In genomic region chr1:152036316-152037216, GRCh38 we compare ENCODE assay signal across 7 cellular contexts. TPM values are rescaled to one million over a fixed set of nuclear protein-coding genes. Genes with fewer than 3 reads are reported as not detected.
DNase-seq lines count a peak whose midpoint lies in the region; ATAC-seq and TF ChIP-seq lines count a peak whose summit lies in the region.

Gene S100A11 (minus strand): TSS chr1:152037004. CDS start chr1:152036915, 89 bp downstream.

- H3K9me3 Mint-ChIP-seq in activated naive CD4-positive, alpha-beta T cell treated with anti-CD3 and anti-CD28 coated beads for 36 hours: no peaks in the 10 kb centered on the region

- H3K27ac ChIP-seq in SK-N-MC: 0 out of 2 replicates have a peak within 1 kb of the TSS, but pooled peaks have one; percentile 21
- peak within 1 kb of the TSS; percentile 45 to 89 (median 86) for H3K27ac ChIP-seq in gastroesophageal sphincter
- H3K27ac ChIP-seq in thoracic aorta: peak within 1 kb of the TSS; percentile 91 to 95

- intact Hi-C loops in activated naive CD4-positive, alpha-beta T cell treated with anti-CD3 and anti-CD28 coated beads for 36 hours (cut with micrococcal nuclease): loop anchor here (1.0 to 5.0 kb wide), 2 partner anchors 63 to 424 kb away; partner anchors contain the start of gene SNX27

- DNase-seq in SK-N-MC (ENCODE audit: low read depth, low spot score) (no peak), occipital lobe (lab: John Stamatoyannopoulos, UW) (peak; percentile 2), thoracic aorta (ENCODE audit: low spot score) (peak; percentile 84)
- DNase-seq in activated naive CD4-positive, alpha-beta T cell treated with anti-CD3 and anti-CD28 coated beads for 36 hours: peak; percentile 86

- no peak for TF ChIP-seq EP300 in gastroesophageal sphincter (IDR thresholded peaks at IDR 0.05)

- TF ChIP-seq CTCF in gastroesophageal sphincter (IDR thresholded peaks at IDR 0.05): no peak
- no peak for TF ChIP-seq CTCF in thoracic aorta (IDR thresholded peaks at IDR 0.05)

- H3K27me3 Mint-ChIP-seq in activated naive CD4-positive, alpha-beta T cell treated with anti-CD3 and anti-CD28 coated beads for 36 hours (ENCODE audit: low read depth): no peaks in the 10 kb centered on the region

- H3K36me3 Mint-ChIP-seq in activated naive CD4-positive, alpha-beta T cell treated with anti-CD3 and anti-CD28 coated beads for 36 hours (ENCODE audit: low read depth): peaks cover 37% of the 10 kb centered on the region

- CTCF ChIA-PET in activated naive CD4-positive, alpha-beta T cell treated with anti-CD3 and anti-CD28 coated beads for 36 hours (lab: Charles Lee): interaction anchor here (1.0 to 1.9 kb wide), 4 partner anchors 10 to 422 kb away, joined by 3 to 6 read pairs (median 4); no protein-coding TSS in a partner anchor

- peaks cover 15% of the 10 kb centered on the region for H3K4me1 Mint-ChIP-seq in activated naive CD4-positive, alpha-beta T cell treated with anti-CD3 and anti-CD28 coated beads for 36 hours (ENCODE audit: low read depth)

- H3K4me1 ChIP-seq in gastroesophageal sphincter (peaks cover 0 to 43% (median 8%) of the 10 kb centered on the region in 3 donors), thoracic aorta (ENCODE audit: control insufficient read depth in 1 of 2, low read depth in 2 of 2) (peaks cover 9 to 24% of the 10 kb centered on the region in 2 donors)

- H3K36me3 ChIP-seq in SK-N-MC (ENCODE audit: insufficient read depth, low read length): no peaks in the 10 kb centered on the region
- H3K36me3 ChIP-seq in gastroesophageal sphincter: peaks cover 0 to 24% of the 10 kb centered on the region in 2 donors
- peaks cover 21% of the 10 kb centered on the region for H3K36me3 ChIP-seq in thoracic aorta

- H3K27me3 ChIP-seq in gastroesophageal sphincter: no peaks in the 10 kb centered on the region
- H3K27me3 ChIP-seq in thoracic aorta (replicated peaks; ENCODE audit: insufficient read depth): no peaks in the 10 kb centered on the region

- peak within 1 kb of the TSS; percentile 73 for H3K4me3 ChIP-seq in SK-N-MC
- peak within 1 kb of the TSS; percentile 43 to 70 for H3K4me3 ChIP-seq in gastroesophageal sphincter
- peak within 1 kb of the TSS; percentile 88 for H3K4me3 ChIP-seq in thoracic aorta

- H3K9ac ChIP-seq in SK-N-MC (ENCODE audit: insufficient read length): peak within 1 kb of the TSS; percentile 39

- no peaks in the 10 kb centered on the region for H3K9me3 ChIP-seq in SK-N-MC (ENCODE audit: low read depth, low read length)
- H3K9me3 ChIP-seq in gastroesophageal sphincter: no peaks in the 10 kb centered on the region
- no peaks in the 10 kb centered on the region for H3K9me3 ChIP-seq in thoracic aorta

- H3K27ac Mint-ChIP-seq in activated naive CD4-positive, alpha-beta T cell treated with anti-CD3 and anti-CD28 coated beads for 36 hours: peak within 1 kb of the TSS; percentile 98

- ATAC-seq in GM18511 (IDR thresholded peaks at IDR 0.05; ENCODE audit: unreplicated experiment) (peak; percentile 69), HG03432 (IDR thresholded peaks at IDR 0.05; ENCODE audit: unreplicated experiment) (peak; percentile 65), gastroesophageal sphincter (peak; percentile 96), thoracic aorta (ENCODE audit: insufficient number of reproducible peaks, low FRiP score, low read depth) (peak; percentile 80)

- H3K4me3 Mint-ChIP-seq in activated naive CD4-positive, alpha-beta T cell treated with anti-CD3 and anti-CD28 coated beads for 36 hours: peak within 1 kb of the TSS; percentile 96

- peak; percentile 83 to 86 for TF ChIP-seq POLR2A in gastroesophageal sphincter (IDR thresholded peaks at IDR 0.05)

- 1% methylated on average over 27 to 43 of the region's 52 CpGs for WGBS in gastroesophageal sphincter (ENCODE audit: low coverage in 1 of 2), 2 donors

RNA-seq across cellular contexts. Expression of gene S100A11, which starts in this region (rescaled TPM):
- 100 to 1,000 TPM; 229 to 235 TPM for total RNA-seq in activated naive CD4-positive, alpha-beta T cell treated with anti-CD3 and anti-CD28 coated beads for 36 hours
- total RNA-seq in gastroesophageal sphincter (100 to 1,000 TPM in 3 of 4 donors, 10 to 100 TPM in 1; 41.9 to 183 (median 125) TPM), occipital lobe (0.78 TPM), thoracic aorta (100 to 1,000 TPM; 196 to 210 TPM)

Comparison
In these comparisons a context has a peak if more than half of its experiments do, and no peak if none do; other contexts are left out.
1. RNA of gene S100A11 (total RNA-seq): 229 to 235 TPM in activated naive CD4-positive, alpha-beta T cell treated with anti-CD3 and anti-CD28 coated beads for 36 hours, 196 to 210 TPM in thoracic aorta and 41.9 to 183 TPM in gastroesophageal sphincter; 0.78 TPM in occipital lobe (single experiment); every median in the first group is over 10 times any median in the second.
2. Peak in DNase-seq in occipital lobe; RNA of the gene not detected or under 1 TPM.
3. H3K27ac ChIP-seq: peak in every context shown above with its lines; median percentile 93 in thoracic aorta; 86 in gastroesophageal sphincter; 21 in SK-N-MC.
4. Peak in every context shown above with its lines, with median percentiles within 50 percentile points of each other: ATAC-seq and H3K4me3 ChIP-seq.